8 cellular contexts compared by ENCODE assay signal in the genomic region with DNA sequence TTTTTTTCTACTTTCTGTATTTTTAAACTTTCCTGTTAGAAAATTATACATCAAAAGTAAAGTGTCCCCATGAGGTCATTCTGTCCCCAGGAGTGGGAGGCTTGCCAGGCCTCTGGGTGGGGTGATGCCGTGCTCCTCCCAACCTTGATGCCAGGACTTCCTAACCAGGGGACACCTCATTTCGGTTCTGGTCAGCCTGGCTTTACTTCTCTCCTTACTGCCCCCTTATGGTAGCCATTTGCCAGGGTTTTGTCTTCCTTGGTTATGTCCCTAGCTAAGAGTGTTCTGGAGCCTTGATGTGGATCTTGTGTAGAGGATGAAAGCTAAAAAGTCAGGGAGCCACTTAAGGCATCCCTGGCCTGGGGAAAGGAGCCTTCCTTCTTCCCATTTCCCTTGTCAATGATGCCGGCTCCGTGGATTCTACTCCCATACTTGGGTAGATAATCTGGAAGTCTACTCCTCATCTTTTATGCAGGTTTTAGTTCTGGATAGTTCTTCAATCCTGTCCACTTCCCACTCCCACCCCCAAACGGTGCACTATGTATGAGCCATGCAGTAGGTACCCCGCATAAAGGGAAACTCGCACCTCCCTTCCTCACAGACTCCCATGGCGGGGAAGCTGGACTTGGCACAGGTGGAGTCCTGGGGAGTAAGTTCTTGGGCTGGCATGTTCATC.
DNase-seq lines count a peak whose midpoint lies in the region; ATAC-seq and TF ChIP-seq lines count a peak whose summit lies in the region.

No MANE protein-coding gene starts in this region.

- intact Hi-C loops in Right ventricle myocardium superior (cut with DNase I), result no loop called here

- DNase-seq in NK-92 treated with Interleukin-12 subunit alpha and Interleukin-12 subunit beta, amount 100 ng/mL, for 24 hours (lab: John Stamatoyannopoulos, UW), result peak; percentile 13
- DNase-seq in NK-92 (lab: John Stamatoyannopoulos, UW; ENCODE audit: unreplicated experiment) (no peak), LNCaP clone FGC (ENCODE audit: low read depth) (peak; percentile 33), Right ventricle myocardium superior (peak; percentile 44), putamen (ENCODE audit: low spot score) (peak; percentile 10), NCI-H1694 (lab: John Stamatoyannopoulos, UW) (no peak)
- DNase-seq in activated CD4-positive, alpha-beta T cell treated with anti-CD3 and anti-CD28 coated beads, Interleukin-2, amount 50 U/mL, for 48 hours, result peak; percentile 4 to 20

- peak; percentile 75 for TF ChIP-seq CTCF in LNCaP clone FGC (IDR thresholded peaks at IDR 0.05; ENCODE audit: control insufficient read depth, extremely low read depth, insufficient read depth)

- H3K4me3 ChIP-seq in LNCaP clone FGC (ENCODE audit: low read depth, low read length), result no peak overlapping the region

- ATAC-seq in Right ventricle myocardium superior (ENCODE audit: poor library complexity) (peak; percentile 68), GM18858 (IDR thresholded peaks at IDR 0.05; ENCODE audit: unreplicated experiment) (no peak)

Comparison
In these comparisons a context has a peak if more than half of its experiments do, and no peak if none do; other contexts are left out.
1. DNase-seq: peak in NK-92 treated with Interleukin-12 subunit alpha and Interleukin-12 subunit beta, amount 100 ng/mL, for 24 hours (single experiment), LNCaP clone FGC (single experiment), activated CD4-positive, alpha-beta T cell treated with anti-CD3 and anti-CD28 coated beads, Interleukin-2, amount 50 U/mL, for 48 hours (2 of 2), Right ventricle myocardium superior (single experiment) and putamen (single experiment); none in NK-92 (single experiment) and NCI-H1694 (single experiment).